In genomic region chr1:15949453-15950245, GRCh38 we compare ENCODE assay signal across 1 cellular context.
TF ChIP-seq lines count a peak whose summit lies in the region.

No MANE protein-coding gene starts in this region.

TF ChIP-seq in K562, 482 proteins besides CTCF, POLR2A, EP300 and RAD21 (continued from another document and continues in another):
- TF ChIP-seq ZNF407 (IDR thresholded peaks at IDR 0.05; ENCODE audit: low read depth) (no peak), HDAC3 (IDR thresholded peaks at IDR 0.05; ENCODE audit: borderline replicate concordance, partially characterized antibody) (no peak), BCL6 (CRISPR knock-in tag; IDR thresholded peaks at IDR 0.05) (no peak), RFX1 (IDR thresholded peaks at IDR 0.05) (no peak), MGA (IDR thresholded peaks at IDR 0.05) (peak; percentile 95), CBX5 (IDR thresholded peaks at IDR 0.05; ENCODE audit: borderline replicate concordance, low read depth) (no peak), ZBTB43 (CRISPR knock-in tag; IDR thresholded peaks at IDR 0.05) (no peak), ZNF76 (CRISPR knock-in tag; IDR thresholded peaks at IDR 0.05; ENCODE audit: borderline replicate concordance) (no peak), ZNF324 (CRISPR knock-in tag; IDR thresholded peaks at IDR 0.05) (no peak), KDM2B (CRISPR knock-in tag; IDR thresholded peaks at IDR 0.05) (no peak), FOXK2 (conservative IDR thresholded peaks at IDR 0.05 in 1 of 2, IDR thresholded peaks at IDR 0.05 in 1 of 2; ENCODE audit: low read depth in 2 of 2) (peak; percentile 23 to 36; a peak in 3 of 4 replicates), CREB3 (tag; conservative IDR thresholded peaks at IDR 0.05; ENCODE audit: low read depth) (no peak; the same call in 1 of the 2 replicates), CHD2 (IDR thresholded peaks at IDR 0.05; ENCODE audit: low read depth, low read length) (0 out of 2 replicates have a peak, but pooled peaks have one; percentile 12), IRF9 (tag; IDR thresholded peaks at IDR 0.05) (peak; percentile 72; the same call in 1 of the 2 replicates), SIX5 (IDR thresholded peaks at IDR 0.05; ENCODE audit: borderline replicate concordance in 1 of 2, insufficient read depth in 1 of 2, low read depth in 1 of 2, low read length in 2 of 2) (no peak), ZNF780A (CRISPR knock-in tag; IDR thresholded peaks at IDR 0.05) (no peak), GTF2A2 (tag; IDR thresholded peaks at IDR 0.05) (no peak), LEF1 (IDR thresholded peaks at IDR 0.05) (0 out of 2 replicates have a peak, but pooled peaks have one; percentile 41), ESRRB (CRISPR knock-in tag; IDR thresholded peaks at IDR 0.05; ENCODE audit: borderline replicate concordance) (no peak), AFF1 (IDR thresholded peaks at IDR 0.05; ENCODE audit: low read depth in 1 of 2, partially characterized antibody in 2 of 2) (no peak), ZBED1 (IDR thresholded peaks at IDR 0.05) (no peak), ARHGAP35 (IDR thresholded peaks at IDR 0.05; ENCODE audit: partially characterized antibody) (no peak), HNRNPLL (IDR thresholded peaks at IDR 0.05; ENCODE audit: low read depth, low read length, poor library complexity, severe bottlenecking) (no peak)
